8 cellular contexts compared by ENCODE assay signal in the genomic region with DNA sequence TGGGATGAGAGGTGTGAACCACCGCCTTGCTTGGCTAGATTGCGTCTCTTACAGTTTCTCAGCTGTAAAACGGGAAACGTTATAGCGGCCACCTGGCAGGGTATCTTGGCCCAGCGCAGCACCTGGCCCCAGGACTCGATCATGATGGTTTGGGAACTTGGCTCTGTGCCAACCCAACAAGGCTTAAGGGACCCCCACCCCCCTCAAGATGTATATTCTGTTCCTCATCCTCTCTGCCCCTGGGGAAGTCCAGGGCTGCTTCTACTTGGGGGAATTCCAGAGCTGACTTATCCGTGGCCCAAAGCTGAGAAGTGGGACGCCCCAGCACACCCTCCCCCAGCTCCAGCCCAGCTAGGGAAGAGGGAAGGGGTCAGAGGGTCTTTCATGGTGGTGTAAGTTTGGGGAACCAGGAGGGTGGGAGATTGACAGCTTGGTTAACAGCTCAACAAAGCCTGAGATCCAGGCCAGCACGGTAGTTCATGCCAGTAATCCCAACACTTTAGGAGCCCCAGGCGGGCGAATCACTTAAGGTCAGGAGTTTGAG. TPM values are rescaled to one million over a fixed set of nuclear protein-coding genes. Genes with fewer than 3 reads are reported as not detected.
DNase-seq lines count a peak whose midpoint lies in the region; ATAC-seq, FAIRE-seq and TF ChIP-seq lines count a peak whose summit lies in the region.

No MANE protein-coding gene starts in this region.

- peak overlapping the region; percentile 52 to 63 for H3K4me3 ChIP-seq in small intestine (ENCODE audit: low read depth in 1 of 2, low read length in 2 of 2)

- H3K9me3 ChIP-seq in small intestine (ENCODE audit: control insufficient read depth, low read depth): no peaks in the 10 kb centered on the region

- H3K36me3 ChIP-seq in small intestine (ENCODE audit: control insufficient read depth in 2 of 2, insufficient read depth in 2 of 2, low read length in 2 of 2): peaks cover 0 to 3% of the 10 kb centered on the region in 2 donors

- peak; percentile 26 for ATAC-seq in HG02588 (IDR thresholded peaks at IDR 0.05; ENCODE audit: unreplicated experiment)

- WGBS in small intestine, 3 donors: 15 to 25% (median 15%) methylated on average over 12 of the region's 12 CpGs

- H3K4me1 ChIP-seq in small intestine (ENCODE audit: control insufficient read depth in 2 of 2, insufficient read depth in 1 of 2, low read depth in 1 of 2, low read length in 1 of 2): no peaks in the 10 kb centered on the region

- in situ Hi-C loops in GM13977 (cut with MboI; ENCODE audit: low pct_unique_long_range_greater_than_20kb, low sequenced_read_pairs, unreplicated experiment): loop anchor here (5.0 to 25.0 kb wide), 2 partner anchors 116 to 334 kb away; partner anchors contain the start of gene OLFM2

- H3K27ac ChIP-seq in VCaP (peak overlapping the region; percentile 64), small intestine (ENCODE audit: low read depth in 1 of 2, low read length in 1 of 2) (peak overlapping the region; percentile 16 to 93)

- FAIRE-seq in small intestine (lab: Jason Lieb, UNC): no peak

- DNase-seq in GM13977 (ENCODE audit: low spot score) (peak; percentile 72), glomerular visceral epithelial cell (ENCODE audit: extremely low spot score) (peak; percentile 47), small intestine (no peak), NOMO-1 treated with DMSO at 0.1 percent for 48 hours (lab: John Stamatoyannopoulos, UW; ENCODE audit: unreplicated experiment) (no peak), NCI-H1417 (lab: John Stamatoyannopoulos, UW) (no peak), NCI-H2107 (lab: John Stamatoyannopoulos, UW) (no peak)

- H3K27me3 ChIP-seq in small intestine (ENCODE audit: control insufficient read depth in 2 of 2, insufficient read depth in 2 of 2, low read length in 2 of 2): no peaks in the 10 kb centered on the region

- TF ChIP-seq CTCF in GM13977 (IDR thresholded peaks at IDR 0.05; ENCODE audit: extremely low read depth, insufficient read depth, missing control alignments) (no peak), VCaP (conservative IDR thresholded peaks at IDR 0.05) (no peak)

RNA-seq across cellular contexts. Expression of gene ICAM1, which starts 0.7 kb away (rescaled TPM):
- polyA plus RNA-seq in small intestine: 10 to 100 TPM in 1 of 3 donors, 1 to 10 TPM in 2; 1.6 to 18.2 (median 4.9) TPM

RNA-seq across cellular contexts. Expression of gene ICAM4, which starts 15.1 kb away (rescaled TPM):
- polyA plus RNA-seq in small intestine: under 1 TPM in 2 of 3 donors, not detected in 1; 0.54 to 0.58 TPM

RNA-seq across cellular contexts. Expression of gene ICAM5, which starts 18.1 kb away (rescaled TPM):
- under 1 TPM in 2 of 3 donors, not detected in 1; 0.52 to 0.54 TPM for polyA plus RNA-seq in small intestine

RNA-seq across cellular contexts. Expression of gene MRPL4, which starts 19.6 kb away (rescaled TPM):
- polyA plus RNA-seq in small intestine: 10 to 100 TPM; 44.1 to 85.8 (median 51.9) TPM

RNA-seq across cellular contexts. Expression of gene ZGLP1, which starts 38.0 kb away (rescaled TPM):
- 1 to 10 TPM; 6.4 to 9.5 (median 8.9) TPM for polyA plus RNA-seq in small intestine

Comparison
In these comparisons a context has a peak if more than half of its experiments do, and no peak if none do; other contexts are left out.
1. DNase-seq: peak in GM13977 (single experiment) and glomerular visceral epithelial cell (single experiment); none in small intestine (single experiment), NOMO-1 treated with DMSO at 0.1 percent for 48 hours (single experiment), NCI-H1417 (0 of 3) and NCI-H2107 (single experiment).